ENCODE assay signal across 7 cellular contexts in the genomic region with DNA sequence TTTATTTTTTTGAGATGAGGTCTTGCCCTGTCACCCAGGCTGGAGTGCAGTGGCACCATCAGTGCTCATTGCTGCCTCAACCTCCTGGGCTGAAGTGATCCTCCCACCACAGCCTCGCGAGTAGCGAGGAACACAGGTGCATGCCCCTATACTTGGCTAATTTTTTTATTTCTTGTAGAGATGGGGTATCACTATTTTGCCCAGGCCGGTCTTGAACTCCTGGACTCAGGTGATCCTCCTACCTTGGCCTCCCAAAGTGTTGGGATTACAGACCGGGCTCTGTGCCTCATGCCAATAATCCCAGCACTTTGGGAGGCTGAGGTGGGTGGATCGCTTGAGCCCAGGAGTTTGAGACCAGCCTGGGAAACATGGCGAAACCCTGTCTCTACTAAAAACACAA. TPM values are rescaled to one million over a fixed set of nuclear protein-coding genes. Genes with fewer than 3 reads are reported as not detected.
DNase-seq lines count a peak whose midpoint lies in the region; TF ChIP-seq lines count a peak whose summit lies in the region.
"Not testable (repeated sequence)": the region's sequence is repeated elsewhere in the genome, so short reads cannot be mapped to it uniquely, and the experiment has no call there.
"Had no signal": no experiment of that assay in that cellular context is flagged by ENCODE, and none has a peak within 500 bp of the region (broad histone marks: within the 10 kb centered on the region; RNA-seq: fewer than 3 reads in every experiment).

No MANE protein-coding gene starts in this region.

- H3K4me2 ChIP-seq in Karpas-422 (ENCODE audit: low read depth, low read length, poor library complexity, severe bottlenecking), result peak overlapping the region; percentile 44

- not testable (repeated sequence) for DNase-seq in Karpas-422
- DNase-seq in Peyer's patch, result peak in 2 of 3 donors; percentile 20 to 36
- peak; percentile 52 for DNase-seq in activated CD4-positive, alpha-beta T cell treated with anti-CD3 and anti-CD28 coated beads, Interleukin-2, amount 10 ng/mL, durations not matched to agents 24 days and 14 days
- peak; percentile 54 for DNase-seq in spleen

- H3K4me3 Mint-ChIP-seq in activated CD4-positive, alpha-beta T cell treated with anti-CD3 and anti-CD28 coated beads, Interleukin-2, amount 10 ng/mL, durations not matched to agents 24 days and 14 days, result not testable (repeated sequence)

- H3K9me3 ChIP-seq in Karpas-422 (ENCODE audit: low read length); Peyer's patch; iPS-20b (ENCODE audit: insufficient read depth, low read depth, low read length); neutrophil; spleen: not testable (repeated sequence)

- peaks cover 21% of the 10 kb centered on the region for H3K4me1 Mint-ChIP-seq in activated CD4-positive, alpha-beta T cell treated with anti-CD3 and anti-CD28 coated beads, Interleukin-2, amount 10 ng/mL, durations not matched to agents 24 days and 14 days

- not testable (repeated sequence) for H3K27ac Mint-ChIP-seq in activated CD4-positive, alpha-beta T cell treated with anti-CD3 and anti-CD28 coated beads, Interleukin-2, amount 10 ng/mL, durations not matched to agents 24 days and 14 days

- not testable (repeated sequence) for H3K9me2 ChIP-seq in Karpas-422 (replicated peaks; ENCODE audit: insufficient read depth, low read length)

- H3K36me3 Mint-ChIP-seq in activated CD4-positive, alpha-beta T cell treated with anti-CD3 and anti-CD28 coated beads, Interleukin-2, amount 10 ng/mL, durations not matched to agents 24 days and 14 days (ENCODE audit: low read depth), result peaks cover 40% of the 10 kb centered on the region

- peaks cover 29% of the 10 kb centered on the region for H4K20me1 ChIP-seq in Karpas-422 (ENCODE audit: insufficient read depth, low read depth, low read length)

- H3K4me1 ChIP-seq in Karpas-422 (ENCODE audit: low read length) (peaks cover 29% of the 10 kb centered on the region), neutrophil (ENCODE audit: control insufficient read depth in 1 of 2, insufficient read depth in 1 of 2, low read depth in 1 of 2, low read length in 1 of 2) (peaks cover 17 to 22% of the 10 kb centered on the region in 2 experiments), spleen (peaks cover 9 to 43% (median 25%) of the 10 kb centered on the region in 6 donors)
- not testable (repeated sequence) for H3K4me1 ChIP-seq in Peyer's patch; iPS-20b (ENCODE audit: insufficient read depth, low read length)

- H3K9me3 Mint-ChIP-seq in activated CD4-positive, alpha-beta T cell treated with anti-CD3 and anti-CD28 coated beads, Interleukin-2, amount 10 ng/mL, durations not matched to agents 24 days and 14 days, result not testable (repeated sequence)

- WGBS in spleen, 5 donors, result 96 to 100% (median 97%) methylated on average over 7 of the region's 7 CpGs

- TF ChIP-seq POLR2A in Peyer's patch (IDR thresholded peaks at IDR 0.05); spleen (IDR thresholded peaks at IDR 0.05): not testable (repeated sequence)

- H3K79me2 ChIP-seq in Karpas-422 (ENCODE audit: low read length), result peaks cover 45% of the 10 kb centered on the region

- H3K27me3 Mint-ChIP-seq in activated CD4-positive, alpha-beta T cell treated with anti-CD3 and anti-CD28 coated beads, Interleukin-2, amount 10 ng/mL, durations not matched to agents 24 days and 14 days, result not testable (repeated sequence)

- intact Hi-C loops in activated CD4-positive, alpha-beta T cell treated with anti-CD3 and anti-CD28 coated beads, Interleukin-2, amount 10 ng/mL, durations not matched to agents 24 days and 14 days (cut with micrococcal nuclease), result not testable (repeated sequence)
- intact Hi-C loops in spleen (cut with DNase I; ENCODE audit: low total_unique reads), result loop anchor here (5.0 kb wide), 1 partner anchor 41 kb away; no protein-coding TSS in a partner anchor

- TF ChIP-seq CTCF in Peyer's patch (IDR thresholded peaks at IDR 0.05); neutrophil (IDR thresholded peaks at IDR 0.05); spleen (IDR thresholded peaks at IDR 0.05 in 8 of 11, conservative IDR thresholded peaks at IDR 0.05 in 3 of 11): not testable (repeated sequence)

- H3K36me3 ChIP-seq in Karpas-422 (ENCODE audit: insufficient read depth, low read length) (peaks cover 26% of the 10 kb centered on the region), Peyer's patch (peaks cover 0 to 20% (median 0%) of the 10 kb centered on the region in 3 donors), iPS-20b (ENCODE audit: insufficient read depth, low read depth, low read length) (peaks cover 25% of the 10 kb centered on the region), neutrophil (peaks cover 28% of the 10 kb centered on the region), spleen (peaks cover 0 to 20% (median 9%) of the 10 kb centered on the region in 6 donors)

- not testable (repeated sequence) for H2AFZ ChIP-seq in Karpas-422 (ENCODE audit: low read length)

- peak overlapping the region; percentile 18; the same call in 1 of the 2 replicates for H3K4me3 ChIP-seq in Karpas-422 (ENCODE audit: low read length)
- H3K4me3 ChIP-seq in Peyer's patch; iPS-20b (ENCODE audit: low read length); neutrophil (ENCODE audit: low read depth in 1 of 2, low read length in 1 of 2); spleen: not testable (repeated sequence)

- H3K9ac ChIP-seq in Karpas-422 (ENCODE audit: low read length) (0 out of 2 replicates have a peak overlapping the region, but pooled peaks have one; percentile 17), iPS-20b (ENCODE audit: low read depth, low read length) (peak overlapping the region; percentile 27; the same call in 1 of the 2 replicates)

- peak overlapping the region; percentile 56; the same call in 1 of the 2 replicates for H3K27ac ChIP-seq in Karpas-422 (ENCODE audit: low read length)
- not testable (repeated sequence) for H3K27ac ChIP-seq in Peyer's patch; iPS-20b (ENCODE audit: low read length)
- peak overlapping the region; percentile 100 for H3K27ac ChIP-seq in neutrophil
- H3K27ac ChIP-seq in spleen, result peak overlapping the region in 3 of 8 donors; percentile 15 to 100 (median 99)

- H3K27me3 ChIP-seq in Karpas-422 (ENCODE audit: low read length); Peyer's patch; iPS-20b (ENCODE audit: insufficient read depth, low read length); neutrophil; spleen (replicated peaks in 1 of 7): not testable (repeated sequence)

RNA-seq across cellular contexts. Expression of a gene that starts 2.0 kb away (rescaled TPM):
- total RNA-seq in Karpas-422 (2014; rRNA removed; shearing (Covaris generic); ENCODE audit: low replicate concordance), result 141 and 150 TPM in 2 replicates
- total RNA-seq in Peyer's patch, result 100 to 1,000 TPM; 102 to 154 (median 140) TPM
- 278 and 280 TPM in 2 replicates for total RNA-seq in activated CD4-positive, alpha-beta T cell treated with anti-CD3 and anti-CD28 coated beads, Interleukin-2, amount 10 ng/mL, durations not matched to agents 24 days and 14 days
- total RNA-seq in spleen, result 100 to 1,000 TPM; 261 to 435 (median 336) TPM
- polyA plus RNA-seq in spleen, result 100 to 1,000 TPM in 1 of 3 donors, 10 to 100 TPM in 2; 75.8 to 118 (median 85.9) TPM

RNA-seq across cellular contexts. Expression of a gene that starts 32.2 kb away (rescaled TPM):
- not detected in 2 replicates for total RNA-seq in Karpas-422 (2014; rRNA removed; shearing (Covaris generic); ENCODE audit: low replicate concordance)
- total RNA-seq in Peyer's patch (10 to 100 TPM in 3 of 4 donors, 1 to 10 TPM in 1; 2.3 to 28.9 (median 15.3) TPM), spleen (10 to 100 TPM in 5 of 7 donors, 1 to 10 TPM in 2; 2.8 to 19.1 (median 12.4) TPM)
- 1.3 and 1.8 TPM in 2 replicates for total RNA-seq in activated CD4-positive, alpha-beta T cell treated with anti-CD3 and anti-CD28 coated beads, Interleukin-2, amount 10 ng/mL, durations not matched to agents 24 days and 14 days
- polyA plus RNA-seq in spleen, result 10 to 100 TPM in 1 of 3 donors, 1 to 10 TPM in 2; 5.0 to 10.9 (median 9.4) TPM
- total RNA-seq: Daoy had no signal

RNA-seq across cellular contexts. Expression of a gene that starts 48.0 kb away (rescaled TPM):
- total RNA-seq in Karpas-422 (2014; rRNA removed; shearing (Covaris generic); ENCODE audit: low replicate concordance), result 113 and 121 TPM in 2 replicates
- 100 to 1,000 TPM; 173 to 231 (median 206) TPM for total RNA-seq in Peyer's patch
- total RNA-seq in activated CD4-positive, alpha-beta T cell treated with anti-CD3 and anti-CD28 coated beads, Interleukin-2, amount 10 ng/mL, durations not matched to agents 24 days and 14 days, result 244 and 248 TPM in 2 replicates
- 100 to 1,000 TPM in 6 of 7 donors, 10 to 100 TPM in 1; 97.0 to 153 (median 135) TPM for total RNA-seq in spleen
- polyA plus RNA-seq in spleen, result 100 to 1,000 TPM in 2 of 3 donors, 10 to 100 TPM in 1; 96.3 to 127 (median 107) TPM
